In the genomic region with DNA sequence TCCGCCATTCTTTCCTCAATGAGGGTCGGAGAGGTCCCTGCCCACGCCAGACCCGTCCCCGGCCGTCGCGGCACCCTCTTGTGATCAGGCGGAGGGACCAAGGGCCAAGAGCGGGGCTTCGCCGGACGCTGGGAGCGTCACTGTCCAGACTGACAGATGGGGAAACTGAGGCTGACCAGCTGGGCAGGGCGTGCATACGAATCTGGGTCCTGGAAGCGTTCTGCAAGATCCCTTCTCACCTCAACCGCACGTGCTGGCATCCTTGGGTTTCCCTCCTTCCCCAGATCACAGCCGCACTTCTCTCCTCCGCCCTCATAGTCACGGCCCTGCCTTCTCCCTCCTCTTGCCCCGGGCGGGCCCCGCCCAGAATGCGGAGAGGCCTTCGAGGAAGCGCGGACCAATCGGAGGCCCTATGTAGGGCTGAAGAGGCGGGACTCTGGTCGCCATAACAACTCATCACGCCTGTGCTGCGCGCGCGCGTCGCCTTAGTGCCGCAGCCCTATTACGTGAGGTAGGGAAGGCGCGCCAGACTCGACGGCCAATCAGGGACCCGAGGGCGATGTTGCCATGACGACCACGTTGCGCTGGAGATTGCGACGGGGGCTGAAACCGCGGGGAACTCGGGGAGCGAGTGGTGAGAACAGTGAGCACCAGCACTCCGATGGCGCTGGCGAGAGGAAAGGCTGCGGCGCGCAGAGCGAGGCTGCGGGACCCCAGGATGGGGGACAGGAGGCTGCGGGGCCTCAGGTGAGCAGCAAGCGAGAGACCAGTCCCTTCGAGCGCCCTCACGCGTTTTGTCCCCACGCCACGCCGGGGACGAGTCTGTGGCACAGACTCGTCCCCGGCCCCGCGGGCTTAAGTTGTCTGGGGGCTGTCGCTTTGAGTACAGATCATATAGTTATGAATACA, we compare ENCODE assay signal across 1 cellular context.
A peak's percentile ranks its signal among the peaks of the same experiment; 100 is the strongest.
TF ChIP-seq lines count a peak whose summit lies in the region.

No MANE protein-coding gene starts in this region.

TF ChIP-seq in K562, 482 proteins besides CTCF, POLR2A, EP300 and RAD21 (continued from another document and continues in another):
- TF ChIP-seq, protein P1, sequence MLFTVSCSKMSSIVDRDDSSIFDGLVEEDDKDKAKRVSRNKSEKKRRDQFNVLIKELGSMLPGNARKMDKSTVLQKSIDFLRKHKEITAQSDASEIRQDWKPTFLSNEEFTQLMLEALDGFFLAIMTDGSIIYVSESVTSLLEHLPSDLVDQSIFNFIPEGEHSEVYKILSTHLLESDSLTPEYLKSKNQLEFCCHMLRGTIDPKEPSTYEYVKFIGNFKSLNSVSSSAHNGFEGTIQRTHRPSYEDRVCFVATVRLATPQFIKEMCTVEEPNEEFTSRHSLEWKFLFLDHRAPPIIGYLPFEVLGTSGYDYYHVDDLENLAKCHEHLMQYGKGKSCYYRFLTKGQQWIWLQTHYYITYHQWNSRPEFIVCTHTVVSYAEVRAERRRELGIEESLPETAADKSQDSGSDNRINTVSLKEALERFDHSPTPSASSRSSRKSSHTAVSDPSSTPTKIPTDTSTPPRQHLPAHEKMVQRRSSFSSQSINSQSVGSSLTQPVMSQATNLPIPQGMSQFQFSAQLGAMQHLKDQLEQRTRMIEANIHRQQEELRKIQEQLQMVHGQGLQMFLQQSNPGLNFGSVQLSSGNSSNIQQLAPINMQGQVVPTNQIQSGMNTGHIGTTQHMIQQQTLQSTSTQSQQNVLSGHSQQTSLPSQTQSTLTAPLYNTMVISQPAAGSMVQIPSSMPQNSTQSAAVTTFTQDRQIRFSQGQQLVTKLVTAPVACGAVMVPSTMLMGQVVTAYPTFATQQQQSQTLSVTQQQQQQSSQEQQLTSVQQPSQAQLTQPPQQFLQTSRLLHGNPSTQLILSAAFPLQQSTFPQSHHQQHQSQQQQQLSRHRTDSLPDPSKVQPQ (CRISPR knock-in tag; IDR thresholded peaks at IDR 0.05; ENCODE audit: borderline replicate concordance), result no peak
- no peak for TF ChIP-seq ARNT (IDR thresholded peaks at IDR 0.05)
- TF ChIP-seq GABPB1 (CRISPR knock-in tag; IDR thresholded peaks at IDR 0.05), result no peak; the same call in 1 of the 2 replicates
- TF ChIP-seq, protein P2, sequence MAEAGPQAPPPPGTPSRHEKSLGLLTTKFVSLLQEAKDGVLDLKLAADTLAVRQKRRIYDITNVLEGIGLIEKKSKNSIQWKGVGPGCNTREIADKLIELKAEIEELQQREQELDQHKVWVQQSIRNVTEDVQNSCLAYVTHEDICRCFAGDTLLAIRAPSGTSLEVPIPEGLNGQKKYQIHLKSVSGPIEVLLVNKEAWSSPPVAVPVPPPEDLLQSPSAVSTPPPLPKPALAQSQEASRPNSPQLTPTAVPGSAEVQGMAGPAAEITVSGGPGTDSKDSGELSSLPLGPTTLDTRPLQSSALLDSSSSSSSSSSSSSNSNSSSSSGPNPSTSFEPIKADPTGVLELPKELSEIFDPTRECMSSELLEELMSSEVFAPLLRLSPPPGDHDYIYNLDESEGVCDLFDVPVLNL (CRISPR knock-in tag; IDR thresholded peaks at IDR 0.05; ENCODE audit: low read depth), result peak; percentile 59
- no peak for TF ChIP-seq GATA2 (CRISPR knock-in tag; IDR thresholded peaks at IDR 0.05)
- TF ChIP-seq XRCC4 (IDR thresholded peaks at IDR 0.05; ENCODE audit: extremely low read depth, insufficient read depth, insufficient read length), result no peak
- peak; percentile 23; the same call in 1 of the 2 replicates for TF ChIP-seq ARID4B (CRISPR knock-in tag; IDR thresholded peaks at IDR 0.05)
- TF ChIP-seq, protein P3, sequence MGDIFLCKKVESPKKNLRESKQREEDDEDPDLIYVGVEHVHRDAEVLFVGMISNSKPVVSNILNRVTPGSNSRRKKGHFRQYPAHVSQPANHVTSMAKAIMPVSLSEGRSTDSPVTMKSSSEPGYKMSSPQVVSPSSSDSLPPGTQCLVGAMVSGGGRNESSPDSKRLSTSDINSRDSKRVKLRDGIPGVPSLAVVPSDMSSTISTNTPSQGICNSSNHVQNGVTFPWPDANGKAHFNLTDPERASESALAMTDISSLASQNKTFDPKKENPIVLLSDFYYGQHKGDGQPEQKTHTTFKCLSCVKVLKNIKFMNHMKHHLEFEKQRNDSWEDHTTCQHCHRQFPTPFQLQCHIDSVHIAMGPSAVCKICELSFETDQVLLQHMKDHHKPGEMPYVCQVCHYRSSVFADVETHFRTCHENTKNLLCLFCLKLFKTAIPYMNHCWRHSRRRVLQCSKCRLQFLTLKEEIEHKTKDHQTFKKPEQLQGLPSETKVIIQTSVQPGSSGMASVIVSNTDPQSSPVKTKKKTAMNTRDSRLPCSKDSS (IDR thresholded peaks at IDR 0.05; ENCODE audit: low read depth, partially characterized antibody), result no peak
- TF ChIP-seq ZNF695 (CRISPR knock-in tag; IDR thresholded peaks at IDR 0.05), result no peak
- no peak for TF ChIP-seq ZNF165 (CRISPR knock-in tag; IDR thresholded peaks at IDR 0.05; ENCODE audit: borderline replicate concordance)
- TF ChIP-seq POLR2AphosphoS5 (IDR thresholded peaks at IDR 0.05; ENCODE audit: control insufficient read depth, insufficient read depth, low read depth, low read length), result peak; percentile 89
- TF ChIP-seq ZNF133 (CRISPR knock-in tag; IDR thresholded peaks at IDR 0.05), result no peak
- no peak for TF ChIP-seq FOXJ3 (CRISPR knock-in tag; IDR thresholded peaks at IDR 0.05)
- no peak for TF ChIP-seq LEF1 (IDR thresholded peaks at IDR 0.05)
- no peak for TF ChIP-seq HNRNPL (IDR thresholded peaks at IDR 0.05; ENCODE audit: low read depth, low read length)
- no peak for TF ChIP-seq BCL6 (CRISPR knock-in tag; IDR thresholded peaks at IDR 0.05)
- TF ChIP-seq ZNF592 (IDR thresholded peaks at IDR 0.05), result no peak; the same call in 1 of the 2 replicates
- no peak for TF ChIP-seq RFX7 (CRISPR knock-in tag; IDR thresholded peaks at IDR 0.05)
- TF ChIP-seq, protein P4, sequence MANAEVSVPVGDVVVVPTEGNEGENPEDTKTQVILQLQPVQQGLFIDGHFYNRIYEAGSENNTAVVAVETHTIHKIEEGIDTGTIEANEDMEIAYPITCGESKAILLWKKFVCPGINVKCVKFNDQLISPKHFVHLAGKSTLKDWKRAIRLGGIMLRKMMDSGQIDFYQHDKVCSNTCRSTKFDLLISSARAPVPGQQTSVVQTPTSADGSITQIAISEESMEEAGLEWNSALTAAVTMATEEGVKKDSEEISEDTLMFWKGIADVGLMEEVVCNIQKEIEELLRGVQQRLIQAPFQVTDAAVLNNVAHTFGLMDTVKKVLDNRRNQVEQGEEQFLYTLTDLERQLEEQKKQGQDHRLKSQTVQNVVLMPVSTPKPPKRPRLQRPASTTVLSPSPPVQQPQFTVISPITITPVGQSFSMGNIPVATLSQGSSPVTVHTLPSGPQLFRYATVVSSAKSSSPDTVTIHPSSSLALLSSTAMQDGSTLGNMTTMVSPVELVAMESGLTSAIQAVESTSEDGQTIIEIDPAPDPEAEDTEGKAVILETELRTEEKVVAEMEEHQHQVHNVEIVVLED (CRISPR knock-in tag; IDR thresholded peaks at IDR 0.05), result peak; percentile 85
- TF ChIP-seq CEBPG (CRISPR knock-in tag; IDR thresholded peaks at IDR 0.05), result peak; percentile 77
- no peak for TF ChIP-seq CEBPG (tag; conservative IDR thresholded peaks at IDR 0.05 in 1 of 2, IDR thresholded peaks at IDR 0.05 in 1 of 2)
- no peak; a peak in 1 of 4 replicates for TF ChIP-seq NONO (IDR thresholded peaks at IDR 0.05; ENCODE audit: low read depth in 2 of 2, low read length in 1 of 2)
- no peak for TF ChIP-seq TEAD4 (IDR thresholded peaks at IDR 0.05; ENCODE audit: low read length)
- no peak for TF ChIP-seq TEAD4 (CRISPR knock-in tag; IDR thresholded peaks at IDR 0.05; ENCODE audit: borderline replicate concordance)
- no peak for TF ChIP-seq PRMT5 (CRISPR knock-in tag; IDR thresholded peaks at IDR 0.05)
- TF ChIP-seq, protein P5, sequence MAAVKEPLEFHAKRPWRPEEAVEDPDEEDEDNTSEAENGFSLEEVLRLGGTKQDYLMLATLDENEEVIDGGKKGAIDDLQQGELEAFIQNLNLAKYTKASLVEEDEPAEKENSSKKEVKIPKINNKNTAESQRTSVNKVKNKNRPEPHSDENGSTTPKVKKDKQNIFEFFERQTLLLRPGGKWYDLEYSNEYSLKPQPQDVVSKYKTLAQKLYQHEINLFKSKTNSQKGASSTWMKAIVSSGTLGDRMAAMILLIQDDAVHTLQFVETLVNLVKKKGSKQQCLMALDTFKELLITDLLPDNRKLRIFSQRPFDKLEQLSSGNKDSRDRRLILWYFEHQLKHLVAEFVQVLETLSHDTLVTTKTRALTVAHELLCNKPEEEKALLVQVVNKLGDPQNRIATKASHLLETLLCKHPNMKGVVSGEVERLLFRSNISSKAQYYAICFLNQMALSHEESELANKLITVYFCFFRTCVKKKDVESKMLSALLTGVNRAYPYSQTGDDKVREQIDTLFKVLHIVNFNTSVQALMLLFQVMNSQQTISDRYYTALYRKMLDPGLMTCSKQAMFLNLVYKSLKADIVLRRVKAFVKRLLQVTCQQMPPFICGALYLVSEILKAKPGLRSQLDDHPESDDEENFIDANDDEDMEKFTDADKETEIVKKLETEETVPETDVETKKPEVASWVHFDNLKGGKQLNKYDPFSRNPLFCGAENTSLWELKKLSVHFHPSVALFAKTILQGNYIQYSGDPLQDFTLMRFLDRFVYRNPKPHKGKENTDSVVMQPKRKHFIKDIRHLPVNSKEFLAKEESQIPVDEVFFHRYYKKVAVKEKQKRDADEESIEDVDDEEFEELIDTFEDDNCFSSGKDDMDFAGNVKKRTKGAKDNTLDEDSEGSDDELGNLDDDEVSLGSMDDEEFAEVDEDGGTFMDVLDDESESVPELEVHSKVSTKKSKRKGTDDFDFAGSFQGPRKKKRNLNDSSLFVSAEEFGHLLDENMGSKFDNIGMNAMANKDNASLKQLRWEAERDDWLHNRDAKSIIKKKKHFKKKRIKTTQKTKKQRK (IDR thresholded peaks at IDR 0.05; ENCODE audit: borderline replicate concordance, low read depth, low read length), result no peak
- peak; percentile 7; the same call in 1 of the 2 replicates for TF ChIP-seq ZNF384 (IDR thresholded peaks at IDR 0.05; ENCODE audit: low read depth, low read length)
- peak; percentile 80 for TF ChIP-seq BHLHE40 (IDR thresholded peaks at IDR 0.05; ENCODE audit: low read length)
